17 cellular contexts compared by ENCODE assay signal in the genomic region with DNA sequence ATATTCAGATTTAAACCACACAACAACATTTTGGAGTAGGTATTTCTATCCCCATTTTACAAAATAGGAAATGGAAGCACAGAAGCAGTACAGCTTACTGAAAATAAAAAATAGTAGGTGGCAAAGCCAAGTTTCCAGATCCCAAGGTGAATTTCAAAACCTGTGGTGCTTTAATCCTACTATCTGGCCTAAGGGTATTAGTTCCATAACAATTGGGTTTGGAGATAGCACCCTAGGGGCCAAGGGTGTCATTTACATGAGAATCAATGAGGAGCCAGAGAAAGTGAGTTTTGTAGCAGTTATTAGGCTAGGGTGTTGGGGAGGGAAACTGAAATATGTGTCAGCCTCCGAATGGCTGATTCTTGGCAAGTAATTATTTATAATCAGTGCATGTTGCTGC. TPM values are rescaled to one million over a fixed set of nuclear protein-coding genes. Genes with fewer than 3 reads are reported as not detected.
"Had no signal": no experiment of that assay in that cellular context is flagged by ENCODE, and none has a peak within 500 bp of the region (broad histone marks: within the 10 kb centered on the region; RNA-seq: fewer than 3 reads in every experiment).

No MANE protein-coding gene starts in this region.

- H3K4me3 Mint-ChIP-seq: endodermal cell, natural killer cell, neural crest cell had no signal

- H3K9me3 ChIP-seq: ovary, right atrium auricular region, stomach, thoracic aorta had no signal

- H3K4me3 ChIP-seq: coronary artery, ovary, right atrium auricular region, stomach, thoracic aorta had no signal

- H3K36me3 ChIP-seq: ovary, right atrium auricular region, stomach, thoracic aorta had no signal

- H3K9me3 Mint-ChIP-seq: endodermal cell, natural killer cell had no signal

- H3K4me1 ChIP-seq: foreskin keratinocyte, right atrium auricular region, stomach had no signal

- DNase-seq: effector CD4-positive, alpha-beta T cell; endodermal cell; erythroblast; foreskin keratinocyte; left colon; natural killer cell; ovary; small intestine; stimulated activated CD4-positive, alpha-beta T cell treated with anti-CD3 and anti-CD28 coated beads, Interleukin-12 subunit alpha, Interleukin-12 subunit beta, amount 100 ng/mL, for 4 hours; stimulated activated naive CD4-positive, alpha-beta T cell; stomach; substantia nigra; trophoblast cell had no signal

- ATAC-seq: foreskin keratinocyte, left colon, natural killer cell had no signal

- H3K27ac ChIP-seq: coronary artery, foreskin keratinocyte, ovary, right atrium auricular region, stomach, thoracic aorta had no signal

- H3K36me3 Mint-ChIP-seq: natural killer cell had no signal

- H3K27ac Mint-ChIP-seq: endodermal cell, natural killer cell had no signal

- H3K27me3 ChIP-seq: foreskin keratinocyte, ovary, right atrium auricular region, stomach had no signal

- H3K4me1 Mint-ChIP-seq: endodermal cell, natural killer cell had no signal

RNA-seq across cellular contexts. Expression of a gene that starts 24.9 kb away (rescaled TPM):
- total RNA-seq: natural killer cell had no signal
